In genomic region chr6:67175091-67175490, GRCh38 we compare ENCODE assay signal across 29 cellular contexts.
"Had no signal": no experiment of that assay in that cellular context is flagged by ENCODE, and none has a peak within 500 bp of the region (broad histone marks: within the 10 kb centered on the region; RNA-seq: fewer than 3 reads in every experiment).

No MANE protein-coding gene starts in this region.

- H3K9me3 ChIP-seq: left lung, lower lobe of right lung, pancreas, prostate gland, testis, thyroid gland, transverse colon, upper lobe of left lung, vagina had no signal

- H3K36me3 Mint-ChIP-seq: naive thymus-derived CD8-positive, alpha-beta T cell; stimulated activated naive B cell treated with anti-CD40 and anti-IgM and Interleukin-4, amounts not matched to agents 10 μg/mL and 1 μg/mL and 100 μg/mL, for 72 hours had no signal

- H3K27me3 Mint-ChIP-seq: naive thymus-derived CD8-positive, alpha-beta T cell; stimulated activated naive B cell treated with anti-CD40 and anti-IgM and Interleukin-4, amounts not matched to agents 10 μg/mL and 1 μg/mL and 100 μg/mL, for 72 hours had no signal

- H3K9me3 Mint-ChIP-seq: nephron, neural crest cell had no signal

- H3K36me3 ChIP-seq: left lung, lower lobe of right lung, pancreas, prostate gland, stomach, thyroid gland, transverse colon, upper lobe of left lung, vagina had no signal

- H3K27ac Mint-ChIP-seq: naive thymus-derived CD8-positive, alpha-beta T cell; nephron; stimulated activated naive B cell treated with anti-CD40 and anti-IgM and Interleukin-4, amounts not matched to agents 10 μg/mL and 1 μg/mL and 100 μg/mL, for 72 hours had no signal

- H3K27ac ChIP-seq: left lung, lower lobe of right lung, pancreas, prostate gland, skin epidermis, stomach, testis, thyroid gland, transverse colon, upper lobe of left lung, vagina had no signal

- H3K27me3 ChIP-seq: left lung, pancreas, stomach, testis, thyroid gland, transverse colon, upper lobe of left lung, vagina had no signal

- DNase-seq: kidney glomerular epithelial cell; left cardiac atrium; left lung; lower lobe of right lung; mammary epithelial cell; mesenchymal stem cell; naive thymus-derived CD8-positive, alpha-beta T cell; nucleus accumbens; pancreas; posterior cingulate gyrus; retina; right cardiac atrium; stimulated activated CD4-positive, alpha-beta T cell treated with anti-CD3 and anti-CD28 coated beads, Interleukin-12 subunit alpha, Interleukin-12 subunit beta, amount 100 ng/mL, for 4 hours; stimulated activated CD4-positive, alpha-beta T cell treated with anti-CD3 and anti-CD28 coated beads, Interleukin-15, amount 100 ng/mL, for 24 hours; stimulated activated CD4-positive, alpha-beta T cell treated with anti-CD3 and anti-CD28 coated beads, Interleukin-2, amount 100 ng/mL, for 24 hours; stimulated activated CD4-positive, alpha-beta T cell treated with anti-CD3 and anti-CD28 coated beads, Interleukin-4, amount 100 ng/mL, for 1 hour; stimulated activated naive B cell treated with anti-CD40 and anti-IgM and Interleukin-4, amounts not matched to agents 10 μg/mL and 1 μg/mL and 100 μg/mL, for 72 hours; stimulated activated naive CD8-positive, alpha-beta T cell treated with anti-CD3 and anti-CD28 coated beads, Interleukin-15, Interleukin-2, amounts not matched to agents 100 U/mL and 50 U/mL, for 24 hours; stomach; testis; thyroid gland; transverse colon; upper lobe of left lung had no signal

- ATAC-seq: left cardiac atrium; left lung; lower lobe of right lung; naive thymus-derived CD8-positive, alpha-beta T cell; pancreas; right cardiac atrium; sciatic nerve; stimulated activated naive B cell treated with anti-CD40 and anti-IgM and Interleukin-4, amounts not matched to agents 10 μg/mL and 1 μg/mL and 100 μg/mL, for 72 hours; stimulated activated naive CD8-positive, alpha-beta T cell treated with anti-CD3 and anti-CD28 coated beads, Interleukin-15, Interleukin-2, amounts not matched to agents 100 U/mL and 50 U/mL, for 24 hours had no signal

- H3K4me1 Mint-ChIP-seq: naive thymus-derived CD8-positive, alpha-beta T cell; nephron; stimulated activated naive B cell treated with anti-CD40 and anti-IgM and Interleukin-4, amounts not matched to agents 10 μg/mL and 1 μg/mL and 100 μg/mL, for 72 hours had no signal

- H3K4me3 Mint-ChIP-seq: naive thymus-derived CD8-positive, alpha-beta T cell; nephron; neural crest cell; stimulated activated naive B cell treated with anti-CD40 and anti-IgM and Interleukin-4, amounts not matched to agents 10 μg/mL and 1 μg/mL and 100 μg/mL, for 72 hours had no signal

- H3K4me1 ChIP-seq: left lung, lower lobe of right lung, pancreas, prostate gland, stomach, testis, thyroid gland, transverse colon, upper lobe of left lung, vagina had no signal

- H3K4me3 ChIP-seq: left lung, lower lobe of right lung, pancreas, prostate gland, skin epidermis, stomach, testis, thyroid gland, transverse colon, upper lobe of left lung, vagina had no signal
